Comparison of ENCODE assay signal across 1 cellular context in the genomic region with DNA sequence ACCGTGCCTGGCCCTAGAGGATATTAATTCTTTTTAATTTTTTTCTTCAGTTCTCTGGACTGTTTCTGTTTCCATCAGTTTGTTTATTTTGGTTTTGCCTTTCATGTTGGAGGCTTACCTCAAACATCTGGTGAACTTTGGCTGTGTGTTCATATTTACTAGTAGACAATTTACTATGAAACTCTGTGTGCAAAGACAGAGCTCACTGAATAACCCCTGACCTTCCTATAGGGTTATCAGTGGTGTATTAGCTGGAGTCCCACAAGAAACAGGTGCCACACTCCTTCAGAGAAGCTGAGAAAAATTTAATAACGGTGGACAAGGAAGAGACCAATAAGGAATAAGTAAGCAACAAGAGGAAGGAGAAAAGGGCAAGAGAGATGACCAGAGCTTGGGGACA.
TF ChIP-seq lines count a peak whose summit lies in the region.

No MANE protein-coding gene starts in this region.

TF ChIP-seq in HepG2, 621 proteins besides CTCF, POLR2A, EP300 and RAD21 (continued from another document and continues in another):
- TF ChIP-seq SP1 (IDR thresholded peaks at IDR 0.05): no peak
- TF ChIP-seq SP1 (CRISPR knock-in tag; IDR thresholded peaks at IDR 0.05): no peak
- peak; percentile 84 for TF ChIP-seq KDM6A (CRISPR knock-in tag; IDR thresholded peaks at IDR 0.05; ENCODE audit: low read depth)
- TF ChIP-seq U2AF2 (IDR thresholded peaks at IDR 0.05; ENCODE audit: low read depth, low read length): no peak
- no peak for TF ChIP-seq RBFOX2 (IDR thresholded peaks at IDR 0.05; ENCODE audit: low read depth, low read length)
- TF ChIP-seq, protein P1, sequence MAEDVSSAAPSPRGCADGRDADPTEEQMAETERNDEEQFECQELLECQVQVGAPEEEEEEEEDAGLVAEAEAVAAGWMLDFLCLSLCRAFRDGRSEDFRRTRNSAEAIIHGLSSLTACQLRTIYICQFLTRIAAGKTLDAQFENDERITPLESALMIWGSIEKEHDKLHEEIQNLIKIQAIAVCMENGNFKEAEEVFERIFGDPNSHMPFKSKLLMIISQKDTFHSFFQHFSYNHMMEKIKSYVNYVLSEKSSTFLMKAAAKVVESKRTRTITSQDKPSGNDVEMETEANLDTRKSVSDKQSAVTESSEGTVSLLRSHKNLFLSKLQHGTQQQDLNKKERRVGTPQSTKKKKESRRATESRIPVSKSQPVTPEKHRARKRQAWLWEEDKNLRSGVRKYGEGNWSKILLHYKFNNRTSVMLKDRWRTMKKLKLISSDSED (CRISPR knock-in tag; IDR thresholded peaks at IDR 0.05): no peak
- no peak for TF ChIP-seq SIN3A (IDR thresholded peaks at IDR 0.05; ENCODE audit: borderline replicate concordance, low read depth, low read length)
- no peak for TF ChIP-seq JUN (CRISPR knock-in tag; IDR thresholded peaks at IDR 0.05)
- TF ChIP-seq, protein P2, sequence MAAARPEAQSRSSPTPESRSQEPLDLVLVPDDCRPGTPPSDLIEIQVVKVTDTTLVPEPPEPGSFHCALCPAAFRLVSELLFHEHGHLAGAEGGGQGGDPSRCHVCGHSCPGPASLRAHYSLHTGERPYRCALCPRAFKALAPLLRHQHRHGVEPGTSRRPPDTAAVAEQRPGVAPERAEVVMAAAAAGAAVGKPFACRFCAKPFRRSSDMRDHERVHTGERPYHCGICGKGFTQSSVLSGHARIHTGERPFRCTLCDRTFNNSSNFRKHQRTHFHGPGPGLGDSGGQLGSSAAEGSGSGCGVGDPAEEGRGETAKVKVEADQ (CRISPR knock-in tag; IDR thresholded peaks at IDR 0.05; ENCODE audit: borderline replicate concordance): no peak
- TF ChIP-seq TEF (CRISPR knock-in tag; IDR thresholded peaks at IDR 0.05): no peak
- peak; percentile 49; the same call in 1 of the 2 replicates for TF ChIP-seq ATF2 (CRISPR knock-in tag; IDR thresholded peaks at IDR 0.05)
- TF ChIP-seq ZNF549 (CRISPR knock-in tag; IDR thresholded peaks at IDR 0.05): no peak
- TF ChIP-seq KMT2A (CRISPR knock-in tag; IDR thresholded peaks at IDR 0.05): no peak
- TF ChIP-seq, protein P3, sequence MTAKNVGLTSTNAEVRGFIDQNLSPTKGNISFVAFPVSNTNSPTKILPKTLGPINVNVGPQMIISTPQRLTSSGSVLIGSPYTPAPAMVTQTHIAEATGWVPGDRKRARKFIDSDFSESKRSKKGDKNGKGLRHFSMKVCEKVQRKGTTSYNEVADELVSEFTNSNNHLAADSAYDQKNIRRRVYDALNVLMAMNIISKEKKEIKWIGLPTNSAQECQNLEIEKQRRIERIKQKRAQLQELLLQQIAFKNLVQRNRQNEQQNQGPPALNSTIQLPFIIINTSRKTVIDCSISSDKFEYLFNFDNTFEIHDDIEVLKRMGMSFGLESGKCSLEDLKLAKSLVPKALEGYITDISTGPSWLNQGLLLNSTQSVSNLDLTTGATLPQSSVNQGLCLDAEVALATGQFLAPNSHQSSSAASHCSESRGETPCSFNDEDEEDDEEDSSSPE (CRISPR knock-in tag; IDR thresholded peaks at IDR 0.05): no peak
- no peak for TF ChIP-seq KLF6 (CRISPR knock-in tag; IDR thresholded peaks at IDR 0.05)
- no peak for TF ChIP-seq ZNF782 (CRISPR knock-in tag; IDR thresholded peaks at IDR 0.05; ENCODE audit: borderline replicate concordance)
- no peak for TF ChIP-seq NRL (CRISPR knock-in tag; IDR thresholded peaks at IDR 0.05; ENCODE audit: borderline replicate concordance)
- no peak for TF ChIP-seq RFX5 (IDR thresholded peaks at IDR 0.05; ENCODE audit: low read depth, low read length)
- no peak for TF ChIP-seq ZNF619 (CRISPR knock-in tag; IDR thresholded peaks at IDR 0.05)
- no peak for TF ChIP-seq ZSCAN30 (CRISPR knock-in tag; IDR thresholded peaks at IDR 0.05)
- no peak for TF ChIP-seq UBTF (CRISPR knock-in tag; IDR thresholded peaks at IDR 0.05)
- TF ChIP-seq MED1 (CRISPR knock-in tag; IDR thresholded peaks at IDR 0.05): peak; percentile 88
- TF ChIP-seq ZNF18 (CRISPR knock-in tag; IDR thresholded peaks at IDR 0.05; ENCODE audit: insufficient replicate concordance): no peak
- TF ChIP-seq ZNF337 (CRISPR knock-in tag; IDR thresholded peaks at IDR 0.05; ENCODE audit: borderline replicate concordance, low read depth): no peak
- no peak for TF ChIP-seq ZSCAN31 (CRISPR knock-in tag; IDR thresholded peaks at IDR 0.05; ENCODE audit: low read depth)
- TF ChIP-seq HNRNPK (IDR thresholded peaks at IDR 0.05; ENCODE audit: low read depth, low read length, poor library complexity, severe bottlenecking): no peak
- no peak for TF ChIP-seq ZNF280B (CRISPR knock-in tag; IDR thresholded peaks at IDR 0.05; ENCODE audit: borderline replicate concordance)
- TF ChIP-seq, protein P4, sequence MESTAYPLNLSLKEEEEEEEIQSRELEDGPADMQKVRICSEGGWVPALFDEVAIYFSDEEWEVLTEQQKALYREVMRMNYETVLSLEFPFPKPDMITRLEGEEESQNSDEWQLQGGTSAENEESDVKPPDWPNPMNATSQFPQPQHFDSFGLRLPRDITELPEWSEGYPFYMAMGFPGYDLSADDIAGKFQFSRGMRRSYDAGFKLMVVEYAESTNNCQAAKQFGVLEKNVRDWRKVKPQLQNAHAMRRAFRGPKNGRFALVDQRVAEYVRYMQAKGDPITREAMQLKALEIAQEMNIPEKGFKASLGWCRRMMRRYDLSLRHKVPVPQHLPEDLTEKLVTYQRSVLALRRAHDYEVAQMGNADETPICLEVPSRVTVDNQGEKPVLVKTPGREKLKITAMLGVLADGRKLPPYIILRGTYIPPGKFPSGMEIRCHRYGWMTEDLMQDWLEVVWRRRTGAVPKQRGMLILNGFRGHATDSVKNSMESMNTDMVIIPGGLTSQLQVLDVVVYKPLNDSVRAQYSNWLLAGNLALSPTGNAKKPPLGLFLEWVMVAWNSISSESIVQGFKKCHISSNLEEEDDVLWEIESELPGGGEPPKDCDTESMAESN (CRISPR knock-in tag; conservative IDR thresholded peaks at IDR 0.05): no peak
- 0 out of 2 replicates have a peak, but pooled peaks have one; percentile 12 for TF ChIP-seq ZBTB3 (CRISPR knock-in tag; IDR thresholded peaks at IDR 0.05; ENCODE audit: borderline replicate concordance, low read depth)
- no peak for TF ChIP-seq HMGA1 (CRISPR knock-in tag; conservative IDR thresholded peaks at IDR 0.05)
- TF ChIP-seq ARHGAP35 (CRISPR knock-in tag; IDR thresholded peaks at IDR 0.05; ENCODE audit: borderline replicate concordance): no peak
- peak; percentile 89 for TF ChIP-seq MEF2D (CRISPR knock-in tag; IDR thresholded peaks at IDR 0.05)
- TF ChIP-seq CAMTA2 (CRISPR knock-in tag; IDR thresholded peaks at IDR 0.05; ENCODE audit: borderline replicate concordance): no peak
- TF ChIP-seq ZNF780A (CRISPR knock-in tag; IDR thresholded peaks at IDR 0.05): no peak
- peak; percentile 47; the same call in 1 of the 2 replicates for TF ChIP-seq ZNF746 (CRISPR knock-in tag; IDR thresholded peaks at IDR 0.05)
- peak; percentile 65 for TF ChIP-seq THAP11 (CRISPR knock-in tag; IDR thresholded peaks at IDR 0.05)
- peak; percentile 67; the same call in 1 of the 2 replicates for TF ChIP-seq ZSCAN5A (CRISPR knock-in tag; IDR thresholded peaks at IDR 0.05; ENCODE audit: borderline replicate concordance)
- peak; percentile 78 for TF ChIP-seq HOMEZ (CRISPR knock-in tag; IDR thresholded peaks at IDR 0.05; ENCODE audit: low read depth)
- no peak for TF ChIP-seq ZNF256 (CRISPR knock-in tag; conservative IDR thresholded peaks at IDR 0.05)
- TF ChIP-seq SMARCE1 (IDR thresholded peaks at IDR 0.05; ENCODE audit: borderline replicate concordance): no peak
- TF ChIP-seq ZBTB7B (CRISPR knock-in tag; IDR thresholded peaks at IDR 0.05): peak; percentile 47; the same call in 1 of the 2 replicates
- TF ChIP-seq ZNF530 (CRISPR knock-in tag; IDR thresholded peaks at IDR 0.05; ENCODE audit: low read depth): no peak
- no peak for TF ChIP-seq DZIP1 (CRISPR knock-in tag; IDR thresholded peaks at IDR 0.05)
